In the genomic region with DNA sequence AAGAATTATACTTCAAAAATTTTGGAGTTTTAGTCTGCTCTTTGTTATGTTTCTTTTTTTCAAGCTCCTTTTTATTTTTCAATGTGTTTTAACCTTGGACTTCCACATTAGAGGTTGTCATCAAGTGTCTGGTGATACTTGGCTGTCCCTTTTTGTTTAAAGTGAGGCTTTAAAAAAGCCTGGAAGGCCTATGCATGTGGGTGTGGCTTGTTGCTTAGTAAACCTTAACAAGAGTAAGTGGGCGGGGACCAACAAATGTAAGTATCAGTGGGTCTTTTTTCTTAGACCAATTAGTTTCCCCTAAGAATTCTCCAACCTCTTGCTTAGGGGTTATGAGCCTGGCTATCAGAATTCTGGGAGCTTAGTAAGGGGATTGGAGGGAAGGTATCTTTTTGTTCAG, we compare ENCODE assay signal across 1 cellular context.
TF ChIP-seq lines count a peak whose summit lies in the region.

No MANE protein-coding gene starts in this region.

TF ChIP-seq in IMR-90, 13 proteins besides CTCF, POLR2A, EP300 and RAD21:
- TF ChIP-seq BHLHE40 (IDR thresholded peaks at IDR 0.05; ENCODE audit: low read depth, low read length) (no peak), CEBPB (IDR thresholded peaks at IDR 0.05; ENCODE audit: low read depth, low read length) (no peak), MAFK (IDR thresholded peaks at IDR 0.05; ENCODE audit: low read depth, low read length) (no peak), MXI1 (IDR thresholded peaks at IDR 0.05; ENCODE audit: borderline replicate concordance, low read depth, low read length) (no peak), CHD1 (IDR thresholded peaks at IDR 0.05; ENCODE audit: low read depth, low read length) (no peak), MAZ (IDR thresholded peaks at IDR 0.05; ENCODE audit: borderline replicate concordance, low read depth, low read length) (no peak), RCOR1 (IDR thresholded peaks at IDR 0.05; ENCODE audit: insufficient replicate concordance, low read length) (no peak), SMC3 (IDR thresholded peaks at IDR 0.05; ENCODE audit: low read depth, low read length) (no peak), NFE2L2 (IDR thresholded peaks at IDR 0.05; ENCODE audit: low read depth, low read length) (no peak), FOS (IDR thresholded peaks at IDR 0.05; ENCODE audit: low read depth, low read length) (no peak), RFX5 (IDR thresholded peaks at IDR 0.05; ENCODE audit: low read depth, low read length) (no peak)
- TF ChIP-seq, protein P1, sequence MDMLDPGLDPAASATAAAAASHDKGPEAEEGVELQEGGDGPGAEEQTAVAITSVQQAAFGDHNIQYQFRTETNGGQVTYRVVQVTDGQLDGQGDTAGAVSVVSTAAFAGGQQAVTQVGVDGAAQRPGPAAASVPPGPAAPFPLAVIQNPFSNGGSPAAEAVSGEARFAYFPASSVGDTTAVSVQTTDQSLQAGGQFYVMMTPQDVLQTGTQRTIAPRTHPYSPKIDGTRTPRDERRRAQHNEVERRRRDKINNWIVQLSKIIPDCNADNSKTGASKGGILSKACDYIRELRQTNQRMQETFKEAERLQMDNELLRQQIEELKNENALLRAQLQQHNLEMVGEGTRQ (IDR thresholded peaks at IDR 0.05; ENCODE audit: low read depth, low read length), result no peak
- TF ChIP-seq, protein P2, sequence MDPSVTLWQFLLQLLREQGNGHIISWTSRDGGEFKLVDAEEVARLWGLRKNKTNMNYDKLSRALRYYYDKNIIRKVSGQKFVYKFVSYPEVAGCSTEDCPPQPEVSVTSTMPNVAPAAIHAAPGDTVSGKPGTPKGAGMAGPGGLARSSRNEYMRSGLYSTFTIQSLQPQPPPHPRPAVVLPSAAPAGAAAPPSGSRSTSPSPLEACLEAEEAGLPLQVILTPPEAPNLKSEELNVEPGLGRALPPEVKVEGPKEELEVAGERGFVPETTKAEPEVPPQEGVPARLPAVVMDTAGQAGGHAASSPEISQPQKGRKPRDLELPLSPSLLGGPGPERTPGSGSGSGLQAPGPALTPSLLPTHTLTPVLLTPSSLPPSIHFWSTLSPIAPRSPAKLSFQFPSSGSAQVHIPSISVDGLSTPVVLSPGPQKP (IDR thresholded peaks at IDR 0.05; ENCODE audit: borderline replicate concordance, low read depth, low read length), result no peak
